In genomic region chrX:302975-303374, GRCh38 we compare ENCODE assay signal across 20 cellular contexts.
"Had no signal": no experiment of that assay in that cellular context is flagged by ENCODE, and none has a peak within 500 bp of the region (broad histone marks: within the 10 kb centered on the region; RNA-seq: fewer than 3 reads in every experiment).

No MANE protein-coding gene starts in this region.

- H3K9me3 Mint-ChIP-seq: activated naive CD4-positive, alpha-beta T cell treated with anti-CD3 and anti-CD28 coated beads, Interleukin-2, amount 50 U/mL, for 24 hours; activated T-cell treated with anti-CD3 and anti-CD28 coated beads, Interleukin-2, amount 50 U/mL, for 72 hours; effector memory CD8-positive, alpha-beta T cell; stimulated activated naive CD8-positive, alpha-beta T cell treated with anti-CD3 and anti-CD28 coated beads, Interleukin-15, Interleukin-2, amounts not matched to agents 100 ng/mL and 50 ng/mL, for 24 hours; T-helper 1 cell treated with Interleukin-12 subunit alpha and Interleukin-12 subunit beta and Interleukin-4 antibody, amounts not matched to agents 30 μg/mL and 1 μg/mL, for 36 hours had no signal

- H3K27me3 ChIP-seq: cardiac muscle cell, tibial nerve, uterus had no signal

- H3K9me3 ChIP-seq: mucosa of descending colon, uterus had no signal

- ATAC-seq: activated T-cell treated with anti-CD3 and anti-CD28 coated beads, Interleukin-2, amount 50 U/mL, for 72 hours; effector memory CD8-positive, alpha-beta T cell; mucosa of descending colon had no signal

- H3K4me3 Mint-ChIP-seq: activated naive CD4-positive, alpha-beta T cell treated with anti-CD3 and anti-CD28 coated beads, Interleukin-2, amount 50 U/mL, for 24 hours; activated T-cell treated with anti-CD3 and anti-CD28 coated beads, Interleukin-2, amount 50 U/mL, for 72 hours; effector memory CD8-positive, alpha-beta T cell; naive B cell; stimulated activated naive CD8-positive, alpha-beta T cell treated with anti-CD3 and anti-CD28 coated beads, Interleukin-15, Interleukin-2, amounts not matched to agents 100 ng/mL and 50 ng/mL, for 24 hours; T-helper 1 cell treated with Interleukin-12 subunit alpha and Interleukin-12 subunit beta and Interleukin-4 antibody, amounts not matched to agents 30 μg/mL and 1 μg/mL, for 36 hours had no signal

- H3K4me1 ChIP-seq: parathyroid adenoma, tibial nerve, uterus had no signal

- H3K9ac ChIP-seq: parathyroid adenoma had no signal

- H3K4me3 ChIP-seq: cardiac muscle cell, mucosa of descending colon, tibial nerve, uterus had no signal

- H3K27me3 Mint-ChIP-seq: activated naive CD4-positive, alpha-beta T cell treated with anti-CD3 and anti-CD28 coated beads, Interleukin-2, amount 50 U/mL, for 24 hours; effector memory CD8-positive, alpha-beta T cell; naive B cell; stimulated activated naive CD8-positive, alpha-beta T cell treated with anti-CD3 and anti-CD28 coated beads, Interleukin-15, Interleukin-2, amounts not matched to agents 100 ng/mL and 50 ng/mL, for 24 hours had no signal

- H3K4me1 Mint-ChIP-seq: activated naive CD4-positive, alpha-beta T cell treated with anti-CD3 and anti-CD28 coated beads, Interleukin-2, amount 50 U/mL, for 24 hours; naive B cell had no signal

- H3K36me3 ChIP-seq: uterus had no signal

- H2AFZ ChIP-seq: parathyroid adenoma had no signal

- H3K27ac ChIP-seq: cardiac muscle cell, parathyroid adenoma, tibial nerve, uterus, VCaP had no signal

- DNase-seq: activated CD4-positive, alpha-beta T cell treated with anti-CD3 and anti-CD28 coated beads for 1 hour; activated CD8-positive, alpha-beta memory T cell treated with anti-CD3 and anti-CD28 coated beads for 24 hours; activated effector memory CD4-positive, alpha-beta T cell treated with anti-CD3 and anti-CD28 coated beads, Interleukin-2, amount 50 U/mL, for 16 hours; activated T-cell treated with anti-CD3 and anti-CD28 coated beads, Interleukin-2, amount 50 U/mL, for 72 hours; effector memory CD8-positive, alpha-beta T cell; glutamatergic neuron; hypothalamus; islet precursor cell; mesenchymal stem cell; naive B cell; stimulated activated CD4-positive, alpha-beta T cell treated with anti-CD3 and anti-CD28 coated beads, Interleukin-2, amount 100 ng/mL, for 24 hours; uterus had no signal

- H3K79me2 ChIP-seq: parathyroid adenoma had no signal

- H3K27ac Mint-ChIP-seq: activated naive CD4-positive, alpha-beta T cell treated with anti-CD3 and anti-CD28 coated beads, Interleukin-2, amount 50 U/mL, for 24 hours; activated T-cell treated with anti-CD3 and anti-CD28 coated beads, Interleukin-2, amount 50 U/mL, for 72 hours; stimulated activated naive CD8-positive, alpha-beta T cell treated with anti-CD3 and anti-CD28 coated beads, Interleukin-15, Interleukin-2, amounts not matched to agents 100 ng/mL and 50 ng/mL, for 24 hours; T-helper 1 cell treated with Interleukin-12 subunit alpha and Interleukin-12 subunit beta and Interleukin-4 antibody, amounts not matched to agents 30 μg/mL and 1 μg/mL, for 36 hours had no signal
